In the genomic region with DNA sequence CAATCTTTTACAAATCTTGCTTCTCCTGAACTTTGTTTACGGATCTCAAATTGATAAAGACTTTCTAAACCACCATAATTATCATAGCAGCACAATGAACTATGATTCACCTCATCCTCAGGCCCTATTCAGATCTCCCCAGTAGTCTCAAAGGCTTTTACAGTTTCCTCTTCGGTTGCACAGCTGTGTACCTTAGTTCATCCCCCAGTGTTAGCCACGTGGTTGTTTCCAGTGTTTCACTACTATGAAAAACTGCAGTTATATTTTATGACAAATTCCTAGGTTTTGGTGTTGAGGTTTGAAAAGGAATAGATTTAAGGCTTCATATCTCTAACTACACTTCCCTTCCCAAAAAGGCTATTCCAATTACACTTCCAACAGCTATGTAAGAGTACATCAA, we compare ENCODE assay signal across 29 cellular contexts.
"Had no signal": no experiment of that assay in that cellular context is flagged by ENCODE, and none has a peak within 500 bp of the region (broad histone marks: within the 10 kb centered on the region; RNA-seq: fewer than 3 reads in every experiment).

No MANE protein-coding gene starts in this region.

- H3K36me3 ChIP-seq: adrenal gland, uterus had no signal

- H3K27me3 ChIP-seq: adrenal gland, body of pancreas, cardiac muscle cell, foreskin keratinocyte, hepatocyte, right lobe of liver, uterus had no signal

- FAIRE-seq: endothelial cell of umbilical vein, keratinocyte had no signal

- DNase-seq: activated CD4-positive, alpha-beta T cell treated with anti-CD3 and anti-CD28 coated beads for 48 hours; activated CD4-positive, alpha-beta T cell treated with anti-CD3 and anti-CD28 coated beads, Interleukin-2, amount 50 U/mL, for 48 hours; activated CD8-positive, alpha-beta memory T cell treated with anti-CD3 and anti-CD28 coated beads for 24 hours; activated effector memory CD4-positive, alpha-beta T cell treated with anti-CD3 and anti-CD28 coated beads, Interleukin-2, amount 50 U/mL, for 16 hours; activated naive CD4-positive, alpha-beta T cell treated with anti-CD3 and anti-CD28 coated beads for 36 hours; activated naive CD8-positive, alpha-beta T cell treated with anti-CD3 and anti-CD28 coated beads for 36 hours; adrenal gland; aorta; body of pancreas; cerebellar nuclear complex; foreskin keratinocyte; left cardiac atrium; left ventricle myocardium superior; mucosa of descending colon; posterior cingulate gyrus; right lobe of liver; stimulated activated CD4-positive, alpha-beta T cell treated with anti-CD3 and anti-CD28 coated beads, Interleukin-12 subunit alpha, Interleukin-12 subunit beta, amount 100 ng/mL, for 4 hours; stimulated activated CD4-positive, alpha-beta T cell treated with anti-CD3 and anti-CD28 coated beads, Interleukin-4, amount 100 ng/mL, for 1 hour; substantia nigra; T-helper 17 cell; T1000; uterus; WERI-Rb-1 had no signal

- H3K4me3 ChIP-seq: adrenal gland, body of pancreas, cardiac muscle cell, coronary artery, hepatocyte, mucosa of descending colon, right lobe of liver, skin epidermis, uterus had no signal
